ENCODE assay signal across 1 cellular context in the genomic region with DNA sequence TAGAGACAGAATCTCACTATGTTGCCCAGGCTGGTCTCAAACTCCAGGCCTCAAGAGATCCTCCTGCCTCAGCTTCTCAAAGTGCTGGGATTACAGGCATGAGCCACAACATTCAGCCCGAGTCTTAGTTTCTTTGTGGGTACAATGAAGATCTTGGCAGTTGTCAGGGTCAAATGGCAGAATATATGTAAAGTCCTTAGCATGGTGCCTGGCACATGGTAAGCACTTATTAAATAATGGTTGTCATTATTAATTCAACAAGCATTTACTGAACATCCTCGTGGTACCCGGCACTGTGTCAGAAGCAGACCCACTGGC.
TF ChIP-seq lines count a peak whose summit lies in the region.

No MANE protein-coding gene starts in this region.

TF ChIP-seq in K562, 482 proteins besides CTCF, POLR2A, EP300 and RAD21:
- TF ChIP-seq ZNF121 (CRISPR knock-in tag; conservative IDR thresholded peaks at IDR 0.05) (0 out of 2 replicates have a peak, but pooled peaks have one; percentile 24), KDM5B (IDR thresholded peaks at IDR 0.05; ENCODE audit: insufficient replicate concordance, low read depth, low read length) (peak; percentile 56), RBM15 (IDR thresholded peaks at IDR 0.05; ENCODE audit: insufficient read depth, low read length) (no peak), PML (IDR thresholded peaks at IDR 0.05; ENCODE audit: low read length) (0 out of 2 replicates have a peak, but pooled peaks have one; percentile 55), POLR2AphosphoS5 (IDR thresholded peaks at IDR 0.05; ENCODE audit: control insufficient read depth, insufficient read depth, low read depth, low read length) (peak; percentile 76), CBX3 (IDR thresholded peaks at IDR 0.05; ENCODE audit: borderline replicate concordance in 1 of 2, low read length in 2 of 2) (no peak), SUPT5H (IDR thresholded peaks at IDR 0.05) (peak; percentile 26; the same call in 1 of the 2 replicates)
- TF ChIP-seq, protein P1, sequence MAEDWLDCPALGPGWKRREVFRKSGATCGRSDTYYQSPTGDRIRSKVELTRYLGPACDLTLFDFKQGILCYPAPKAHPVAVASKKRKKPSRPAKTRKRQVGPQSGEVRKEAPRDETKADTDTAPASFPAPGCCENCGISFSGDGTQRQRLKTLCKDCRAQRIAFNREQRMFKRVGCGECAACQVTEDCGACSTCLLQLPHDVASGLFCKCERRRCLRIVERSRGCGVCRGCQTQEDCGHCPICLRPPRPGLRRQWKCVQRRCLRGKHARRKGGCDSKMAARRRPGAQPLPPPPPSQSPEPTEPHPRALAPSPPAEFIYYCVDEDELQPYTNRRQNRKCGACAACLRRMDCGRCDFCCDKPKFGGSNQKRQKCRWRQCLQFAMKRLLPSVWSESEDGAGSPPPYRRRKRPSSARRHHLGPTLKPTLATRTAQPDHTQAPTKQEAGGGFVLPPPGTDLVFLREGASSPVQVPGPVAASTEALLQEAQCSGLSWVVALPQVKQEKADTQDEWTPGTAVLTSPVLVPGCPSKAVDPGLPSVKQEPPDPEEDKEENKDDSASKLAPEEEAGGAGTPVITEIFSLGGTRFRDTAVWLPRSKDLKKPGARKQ (CRISPR knock-in tag; IDR thresholded peaks at IDR 0.05), result no peak
- TF ChIP-seq, protein P2, sequence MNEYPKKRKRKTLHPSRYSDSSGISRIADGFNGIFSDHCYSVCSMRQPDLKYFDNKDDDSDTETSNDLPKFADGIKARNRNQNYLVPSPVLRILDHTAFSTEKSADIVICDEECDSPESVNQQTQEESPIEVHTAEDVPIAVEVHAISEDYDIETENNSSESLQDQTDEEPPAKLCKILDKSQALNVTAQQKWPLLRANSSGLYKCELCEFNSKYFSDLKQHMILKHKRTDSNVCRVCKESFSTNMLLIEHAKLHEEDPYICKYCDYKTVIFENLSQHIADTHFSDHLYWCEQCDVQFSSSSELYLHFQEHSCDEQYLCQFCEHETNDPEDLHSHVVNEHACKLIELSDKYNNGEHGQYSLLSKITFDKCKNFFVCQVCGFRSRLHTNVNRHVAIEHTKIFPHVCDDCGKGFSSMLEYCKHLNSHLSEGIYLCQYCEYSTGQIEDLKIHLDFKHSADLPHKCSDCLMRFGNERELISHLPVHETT (CRISPR knock-in tag; conservative IDR thresholded peaks at IDR 0.05 in 1 of 2, IDR thresholded peaks at IDR 0.05 in 1 of 2), result no peak
- TF ChIP-seq, protein P3, sequence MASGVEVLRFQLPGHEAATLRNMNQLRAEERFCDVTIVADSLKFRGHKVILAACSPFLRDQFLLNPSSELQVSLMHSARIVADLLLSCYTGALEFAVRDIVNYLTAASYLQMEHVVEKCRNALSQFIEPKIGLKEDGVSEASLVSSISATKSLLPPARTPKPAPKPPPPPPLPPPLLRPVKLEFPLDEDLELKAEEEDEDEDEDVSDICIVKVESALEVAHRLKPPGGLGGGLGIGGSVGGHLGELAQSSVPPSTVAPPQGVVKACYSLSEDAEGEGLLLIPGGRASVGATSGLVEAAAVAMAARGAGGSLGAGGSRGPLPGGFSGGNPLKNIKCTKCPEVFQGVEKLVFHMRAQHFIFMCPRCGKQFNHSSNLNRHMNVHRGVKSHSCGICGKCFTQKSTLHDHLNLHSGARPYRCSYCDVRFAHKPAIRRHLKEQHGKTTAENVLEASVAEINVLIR (CRISPR knock-in tag; IDR thresholded peaks at IDR 0.05), result no peak
- TF ChIP-seq, protein P4, sequence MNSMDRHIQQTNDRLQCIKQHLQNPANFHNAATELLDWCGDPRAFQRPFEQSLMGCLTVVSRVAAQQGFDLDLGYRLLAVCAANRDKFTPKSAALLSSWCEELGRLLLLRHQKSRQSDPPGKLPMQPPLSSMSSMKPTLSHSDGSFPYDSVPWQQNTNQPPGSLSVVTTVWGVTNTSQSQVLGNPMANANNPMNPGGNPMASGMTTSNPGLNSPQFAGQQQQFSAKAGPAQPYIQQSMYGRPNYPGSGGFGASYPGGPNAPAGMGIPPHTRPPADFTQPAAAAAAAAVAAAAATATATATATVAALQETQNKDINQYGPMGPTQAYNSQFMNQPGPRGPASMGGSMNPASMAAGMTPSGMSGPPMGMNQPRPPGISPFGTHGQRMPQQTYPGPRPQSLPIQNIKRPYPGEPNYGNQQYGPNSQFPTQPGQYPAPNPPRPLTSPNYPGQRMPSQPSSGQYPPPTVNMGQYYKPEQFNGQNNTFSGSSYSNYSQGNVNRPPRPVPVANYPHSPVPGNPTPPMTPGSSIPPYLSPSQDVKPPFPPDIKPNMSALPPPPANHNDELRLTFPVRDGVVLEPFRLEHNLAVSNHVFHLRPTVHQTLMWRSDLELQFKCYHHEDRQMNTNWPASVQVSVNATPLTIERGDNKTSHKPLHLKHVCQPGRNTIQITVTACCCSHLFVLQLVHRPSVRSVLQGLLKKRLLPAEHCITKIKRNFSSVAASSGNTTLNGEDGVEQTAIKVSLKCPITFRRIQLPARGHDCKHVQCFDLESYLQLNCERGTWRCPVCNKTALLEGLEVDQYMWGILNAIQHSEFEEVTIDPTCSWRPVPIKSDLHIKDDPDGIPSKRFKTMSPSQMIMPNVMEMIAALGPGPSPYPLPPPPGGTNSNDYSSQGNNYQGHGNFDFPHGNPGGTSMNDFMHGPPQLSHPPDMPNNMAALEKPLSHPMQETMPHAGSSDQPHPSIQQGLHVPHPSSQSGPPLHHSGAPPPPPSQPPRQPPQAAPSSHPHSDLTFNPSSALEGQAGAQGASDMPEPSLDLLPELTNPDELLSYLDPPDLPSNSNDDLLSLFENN (IDR thresholded peaks at IDR 0.05; ENCODE audit: low read depth in 2 of 2, low read length in 2 of 2), result 0 out of 4 replicates have a peak, but pooled peaks of 1 of the 2 experiments have one; percentile 12
TF ChIP-seq in K562: peak in this region for 6.
